25 cellular contexts compared by ENCODE assay signal in the genomic region with DNA sequence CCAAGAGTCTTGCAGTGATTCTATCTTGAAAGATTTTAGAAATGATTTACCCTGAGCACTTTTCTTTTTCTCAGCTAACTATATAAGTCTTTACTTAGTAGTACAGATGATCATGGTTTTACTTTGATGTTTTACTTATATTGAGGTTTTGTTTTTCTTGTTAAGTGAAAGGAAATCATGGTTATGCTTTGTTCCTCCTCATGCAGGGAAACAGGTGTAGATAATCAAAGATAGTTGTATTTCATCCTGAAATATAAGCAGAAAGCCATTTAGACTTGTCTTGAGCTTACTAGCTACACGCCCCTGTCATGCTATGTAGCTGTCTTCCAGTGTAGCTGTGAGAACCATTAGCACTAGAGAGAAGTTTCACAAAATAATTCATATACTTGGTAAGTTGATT.
"Had no signal": no experiment of that assay in that cellular context is flagged by ENCODE, and none has a peak within 500 bp of the region (broad histone marks: within the 10 kb centered on the region; RNA-seq: fewer than 3 reads in every experiment).

No MANE protein-coding gene starts in this region.

- ATAC-seq: foreskin keratinocyte, heart left ventricle, left colon, psoas muscle, upper lobe of right lung had no signal

- FAIRE-seq: kidney had no signal

- H3K27me3 ChIP-seq: esophagus muscularis mucosa, foreskin keratinocyte, heart left ventricle, right atrium auricular region, suprapubic skin, tibial artery, upper lobe of right lung had no signal

- H3K27ac Mint-ChIP-seq: activated B cell treated with CpG ODN at 0.5 μM for 24 hours; activated T-helper 1 cell treated with anti-CD3 and anti-CD28 coated beads, Interleukin-12 subunit alpha, Interleukin-12 subunit beta, Interleukin-2, Interleukin-4 antibody, amounts not matched to agents 30 ng/mL and 10 ng/mL and 1 ng/mL, durations not matched to agents 14 hours and 24 hours and 36 hours; dendritic cell treated with granulocyte-macrophage colony-stimulating factor and Interleukin-4, amounts not matched to agents 40 ng/mL and 50 ng/mL, for 4 days; immature natural killer cell had no signal

- H3K9me3 Mint-ChIP-seq: activated B cell treated with CpG ODN at 0.5 μM for 24 hours; activated T-helper 1 cell treated with anti-CD3 and anti-CD28 coated beads, Interleukin-12 subunit alpha, Interleukin-12 subunit beta, Interleukin-2, Interleukin-4 antibody, amounts not matched to agents 30 ng/mL and 10 ng/mL and 1 ng/mL, durations not matched to agents 14 hours and 24 hours and 36 hours; dendritic cell treated with granulocyte-macrophage colony-stimulating factor and Interleukin-4, amounts not matched to agents 40 ng/mL and 50 ng/mL, for 4 days; immature natural killer cell; neural crest cell had no signal

- DNase-seq: activated B cell treated with CpG ODN at 0.5 μM for 24 hours; activated gamma-delta T cell; activated T-cell treated with anti-CD3 and anti-CD28 coated beads, Interleukin-2, amount 50 U/mL, for 1 hour; amygdala; caudate nucleus; foreskin keratinocyte; heart left ventricle; hypothalamus; immature natural killer cell; kidney; left colon; mammary epithelial cell; occipital lobe; psoas muscle; stimulated activated CD4-positive, alpha-beta T cell treated with anti-CD3 and anti-CD28 coated beads, Interleukin-15, amount 100 ng/mL, for 24 hours; stimulated activated CD4-positive, alpha-beta T cell treated with anti-CD3 and anti-CD28 coated beads, Interleukin-2, amount 100 ng/mL, for 24 hours; tibial artery; upper lobe of right lung had no signal

- H3K27ac ChIP-seq: esophagus muscularis mucosa, foreskin keratinocyte, heart left ventricle, parathyroid adenoma, psoas muscle, right atrium auricular region, suprapubic skin, tibial artery, upper lobe of right lung had no signal

- H3K4me3 Mint-ChIP-seq: activated B cell treated with CpG ODN at 0.5 μM for 24 hours; activated T-helper 1 cell treated with anti-CD3 and anti-CD28 coated beads, Interleukin-12 subunit alpha, Interleukin-12 subunit beta, Interleukin-2, Interleukin-4 antibody, amounts not matched to agents 30 ng/mL and 10 ng/mL and 1 ng/mL, durations not matched to agents 14 hours and 24 hours and 36 hours; dendritic cell treated with granulocyte-macrophage colony-stimulating factor and Interleukin-4, amounts not matched to agents 40 ng/mL and 50 ng/mL, for 4 days; immature natural killer cell; neural crest cell had no signal

- H3K27me3 Mint-ChIP-seq: activated B cell treated with CpG ODN at 0.5 μM for 24 hours; dendritic cell treated with granulocyte-macrophage colony-stimulating factor and Interleukin-4, amounts not matched to agents 40 ng/mL and 50 ng/mL, for 4 days had no signal

- H3K4me3 ChIP-seq: esophagus muscularis mucosa, heart left ventricle, psoas muscle, right atrium auricular region, suprapubic skin, tibial artery, upper lobe of right lung had no signal

- H3K4me1 ChIP-seq: esophagus muscularis mucosa, foreskin keratinocyte, parathyroid adenoma, psoas muscle, right atrium auricular region, suprapubic skin, tibial artery, upper lobe of right lung had no signal

- H3K4me1 Mint-ChIP-seq: neural crest cell had no signal

- H3K9me3 ChIP-seq: esophagus muscularis mucosa, heart left ventricle, psoas muscle, right atrium auricular region, suprapubic skin, tibial artery, upper lobe of right lung had no signal
